ENCODE assay signal across 8 cellular contexts in genomic region chr7:77940647-77941046, GRCh38.
A peak's percentile ranks its signal among the peaks of the same experiment; 100 is the strongest.
DNase-seq lines count a peak whose midpoint lies in the region; ATAC-seq and TF ChIP-seq lines count a peak whose summit lies in the region.

No MANE protein-coding gene starts in this region.

- H3K27me3 ChIP-seq in H7 (ENCODE audit: control insufficient read depth, insufficient read depth, low read length): no peaks in the 10 kb centered on the region

- peaks cover 10% of the 10 kb centered on the region for H3K36me3 Mint-ChIP-seq in nephron (ENCODE audit: low read depth)

- no peaks in the 10 kb centered on the region for H3K9me3 Mint-ChIP-seq in nephron

- H3K36me3 ChIP-seq in H7 (replicated peaks; ENCODE audit: control insufficient read depth, insufficient read depth, low read length): no peaks in the 10 kb centered on the region

- H3K4me1 Mint-ChIP-seq in nephron: no peaks in the 10 kb centered on the region

- ATAC-seq in HG03342 (IDR thresholded peaks at IDR 0.05; ENCODE audit: unreplicated experiment): no peak
- no peak for ATAC-seq in HG02852 (IDR thresholded peaks at IDR 0.05; ENCODE audit: unreplicated experiment)
- ATAC-seq in GM19397 (IDR thresholded peaks at IDR 0.05; ENCODE audit: unreplicated experiment): no peak

- no peak overlapping the region for H3K27ac Mint-ChIP-seq in nephron

- no peak overlapping the region for H3K4me3 Mint-ChIP-seq in nephron

- no peak overlapping the region for H3K4me3 ChIP-seq in H7 (ENCODE audit: insufficient read depth, low read depth, low read length)
- H3K4me3 ChIP-seq in coronary artery: no peak overlapping the region

- H3K27ac ChIP-seq in coronary artery: no peak overlapping the region

- TF ChIP-seq CTCF in coronary artery (IDR thresholded peaks at IDR 0.05) (peak; percentile 28), nephron (IDR thresholded peaks at IDR 0.05; ENCODE audit: unreplicated experiment in 3 of 3) (peak; percentile 70 to 81 (median 74))

- H3K27me3 Mint-ChIP-seq in nephron (ENCODE audit: low read depth): no peaks in the 10 kb centered on the region

- DNase-seq in DMS53 (lab: John Stamatoyannopoulos, UW) (peak; percentile 75), H7 (peak; percentile 51), NOMO-1 treated with dmso at 0.1 percent for 144 hours (lab: John Stamatoyannopoulos, UW; ENCODE audit: unreplicated experiment) (peak; percentile 29), coronary artery (ENCODE audit: low spot score) (no peak)
